In genomic region chr1:39808784-39809517, GRCh38 we compare ENCODE assay signal across 26 cellular contexts. TPM values are rescaled to one million over a fixed set of nuclear protein-coding genes. Genes with fewer than 3 reads are reported as not detected.
DNase-seq lines count a peak whose midpoint lies in the region; ATAC-seq, FAIRE-seq and TF ChIP-seq lines count a peak whose summit lies in the region.
"Had no signal": no experiment of that assay in that cellular context is flagged by ENCODE, and none has a peak within 500 bp of the region (broad histone marks: within the 10 kb centered on the region; RNA-seq: fewer than 3 reads in every experiment).

No MANE protein-coding gene starts in this region.

- H3K27me3 ChIP-seq in K562 (ENCODE audit: control insufficient read depth in 2 of 2, insufficient read depth in 2 of 2, low read length in 2 of 2) (peaks cover 0 to 2% of the 10 kb centered on the region in 2 experiments; a peak in 1 of 5 replicates), gastroesophageal sphincter (no peaks in the 10 kb centered on the region)
- H3K27me3 ChIP-seq: BLaER1 had no signal

- TF ChIP-seq EP300 in K562 (IDR thresholded peaks at IDR 0.05; ENCODE audit: low read length) (no peak), gastroesophageal sphincter (IDR thresholded peaks at IDR 0.05) (no peak)

- no peak overlapping the region for H3K27ac ChIP-seq in K562 (ENCODE audit: extremely low read depth, low read depth, low read length)
- H3K27ac ChIP-seq in gastroesophageal sphincter, result peak overlapping the region in 1 of 4 donors; percentile 53
- H3K27ac ChIP-seq: BLaER1, C4-2B, GM23248 had no signal

- H4K20me1 ChIP-seq in K562 (replicated peaks; ENCODE audit: control insufficient read depth, insufficient read depth, low read length), result no peaks in the 10 kb centered on the region
- H4K20me1 ChIP-seq: BLaER1 had no signal

- POLR2A ChIA-PET in K562 (lab: Yijun Ruan, JAX), result no interaction called here

- TF ChIP-seq POLR2A in K562 (conservative IDR thresholded peaks at IDR 0.05) (no peak), gastroesophageal sphincter (IDR thresholded peaks at IDR 0.05) (no peak)

- no peaks in the 10 kb centered on the region for H3K36me3 ChIP-seq in K562 (ENCODE audit: control insufficient read depth, insufficient read depth, low read length)
- H3K36me3 ChIP-seq in gastroesophageal sphincter, result no peaks in the 10 kb centered on the region
- H3K36me3 ChIP-seq: BLaER1 had no signal

- intact Hi-C loops in K562 (cut with micrococcal nuclease), result no loop called here

- no peak for ATAC-seq in K562
- no peak for ATAC-seq in gastroesophageal sphincter
- ATAC-seq: CD8-positive, alpha-beta T cell had no signal

- DNase-seq in EH (ENCODE audit: low read depth) (peak; percentile 27), K562 (ENCODE audit: extremely low read depth in 1 of 4, low spot score in 3 of 4) (no peak), kidney tubule cell (ENCODE audit: low spot score) (peak; percentile 73), urothelium cell line (ENCODE audit: low spot score) (no peak), GM19239 (ENCODE audit: insufficient read length, low spot score) (no peak), GM20000 (ENCODE audit: low spot score) (no peak), mesenteric fat pad (ENCODE audit: low spot score) (no peak)
- DNase-seq: Caco-2; CD4-positive, CD25-positive, alpha-beta regulatory T cell; CD8-positive, alpha-beta T cell; DMS 273 treated with DMSO at 0.1 percent for 48 hours; DMS79; GF-D8; GM23248; H7; HCEC 1CT had no signal

- WGBS in K562 (ENCODE audit: insufficient coverage, low coverage, missing lambda C conversion rate), result 17% methylated on average over 6 of the region's 8 CpGs
- WGBS in gastroesophageal sphincter (ENCODE audit: low coverage in 1 of 2), 2 donors, result 27 to 29% methylated on average over 5 of the region's 8 CpGs

- no peak overlapping the region for H3K4me2 ChIP-seq in K562 (ENCODE audit: insufficient read depth, low read length)
- H3K4me2 ChIP-seq: BLaER1 had no signal

- H3K9me3 ChIP-seq in K562 (replicated peaks; ENCODE audit: control insufficient read depth, insufficient read depth, low read depth, low read length) (no peaks in the 10 kb centered on the region), gastroesophageal sphincter (peaks cover 0 to 5% (median 0%) of the 10 kb centered on the region in 3 donors)
- H3K9me3 ChIP-seq: Caco-2 had no signal

- H3K4me3 ChIP-seq in K562 (no peak overlapping the region), gastroesophageal sphincter (no peak overlapping the region)
- H3K4me3 ChIP-seq: BLaER1, GM23248 had no signal

- no TSS peak for BruUV-seq in K562 (replicated peaks; lab: Mats Ljungman, UMichigan)

- TF ChIP-seq RAD21 in K562 (CRISPR knock-in tag; conservative IDR thresholded peaks at IDR 0.05 in 1 of 2, IDR thresholded peaks at IDR 0.05 in 1 of 2), result no peak

- no peaks in the 10 kb centered on the region for H3K79me2 ChIP-seq in K562 (ENCODE audit: control insufficient read depth, insufficient read depth, low read length)

- no peak overlapping the region for H2AFZ ChIP-seq in K562 (ENCODE audit: low read depth, low read length)
- H2AFZ ChIP-seq: GM23248 had no signal

- peak; percentile 37 for FAIRE-seq in K562 (lab: Jason Lieb, UNC)
- peak; percentile 74 for FAIRE-seq in urothelium cell line (lab: Jason Lieb, UNC)
- no peak for FAIRE-seq in GM19239 (lab: Jason Lieb, UNC)
- FAIRE-seq: D721Med, GM12891, GM18507, H1 had no signal

- H3K9me1 ChIP-seq in K562 (ENCODE audit: control insufficient read depth, insufficient read depth, low read length), result no peaks in the 10 kb centered on the region

- TF ChIP-seq CTCF in K562 (IDR thresholded peaks at IDR 0.05 in 2 of 3, conservative IDR thresholded peaks at IDR 0.05 in 1 of 3; ENCODE audit: insufficient read depth in 2 of 3, low read depth in 1 of 3, low read length in 3 of 3) (no peak), gastroesophageal sphincter (IDR thresholded peaks at IDR 0.05) (no peak), GM20000 (IDR thresholded peaks at IDR 0.05; ENCODE audit: extremely low read depth, missing control alignments) (no peak)

- in situ Hi-C loops in K562 (cut with MboI), result no loop called here

- CTCF ChIA-PET in K562 (lab: Yijun Ruan, JAX; ENCODE audit: low intra/inter-chr PET ratio), result no interaction called here

- no peak overlapping the region for H3K9ac ChIP-seq in K562 (ENCODE audit: insufficient read depth in 1 of 2, low read depth in 2 of 2, low read length in 2 of 2)
- H3K9ac ChIP-seq: BLaER1, GM23248 had no signal

- H3K4me1 ChIP-seq in K562 (replicated peaks in 1 of 2; ENCODE audit: control insufficient read depth in 2 of 2, insufficient read depth in 2 of 2, low read length in 2 of 2) (no peaks in the 10 kb centered on the region), gastroesophageal sphincter (peaks cover 0 to 18% (median 0%) of the 10 kb centered on the region in 3 donors)
- H3K4me1 ChIP-seq: Caco-2 had no signal

TF ChIP-seq in K562, 482 proteins besides CTCF, POLR2A, EP300 and RAD21 (continues in another document):
- TF ChIP-seq ZNF408 (CRISPR knock-in tag; IDR thresholded peaks at IDR 0.05; ENCODE audit: low read depth) (no peak), C11orf30 (IDR thresholded peaks at IDR 0.05; ENCODE audit: low read depth) (peak; percentile 34; the same call in 1 of the 2 replicates), CBX5 (IDR thresholded peaks at IDR 0.05; ENCODE audit: borderline replicate concordance, low read depth) (no peak), FOXM1 (IDR thresholded peaks at IDR 0.05; ENCODE audit: low read depth) (no peak), FOXM1 (CRISPR knock-in tag; IDR thresholded peaks at IDR 0.05; ENCODE audit: low read depth) (no peak), PBX2 (CRISPR knock-in tag; IDR thresholded peaks at IDR 0.05; ENCODE audit: low read depth) (no peak), PBX2 (tag; conservative IDR thresholded peaks at IDR 0.05; ENCODE audit: low read depth) (peak; percentile 28; the same call in 1 of the 2 replicates)

RNA-seq across cellular contexts. Expression of gene BMP8B, which starts 20.3 kb away (rescaled TPM):
- total RNA-seq in K562 (2011; cell fraction: chromatin; rRNA removed; ENCODE audit: low replicate concordance), result 0.16 and 0.32 TPM in 2 replicates
- total RNA-seq in K562 (2011; cell fraction: nucleolus; rRNA removed), result 0.53 and 0.67 TPM in 2 replicates
- 0.29 and 0.31 TPM in 2 replicates for total RNA-seq in K562 (2011; cell fraction: nucleoplasm; rRNA removed)
- total RNA-seq in K562 (2014; rRNA removed) (0.18 and 0.20 TPM in 2 replicates), K562 (2014; rRNA removed; fragmentation: Illumina TruSeq; extraction: Trizol) (0.10 and 0.11 TPM in 2 replicates), K562 (2015; rRNA removed; fragmentation: Illumina TruSeq; extraction: Trizol) (0.11 and 0.14 TPM in 2 replicates), K562 (2021) (0.33 and 0.36 TPM in 2 replicates), gastroesophageal sphincter (1 to 10 TPM; 2.0 to 4.5 (median 2.2) TPM), mesenteric fat pad (0.74 TPM)
- polyA plus RNA-seq in K562 (2011; rRNA removed) (0.14 and 0.15 TPM in 2 replicates), K562 (2014; fragmentation: Illumina TruSeq; extraction: Trizol) (0.14 and 0.18 TPM in 2 replicates), K562 (2014; fragmentation: Nextera tagmentation; extraction: Ambion mirVana) (under 1 TPM; 0.03 to 0.04 TPM), K562 (2014; rRNA removed) (0.09 and 0.22 TPM in 2 replicates)
- 0.09 and 0.13 TPM in 2 replicates for polyA plus RNA-seq in K562 (2011; cell fraction: cytosol; rRNA removed)
- polyA plus RNA-seq in K562 (2011; cell fraction: nucleus; rRNA removed), result 0.14 and 0.17 TPM in 2 replicates
- polyA plus RNA-seq in K562 (2012), result 0.34 and 0.62 TPM in 2 replicates
- 0.09 and 0.18 TPM in 2 replicates for polyA minus RNA-seq in K562 (2011; rRNA and poly(A)+ RNA removed)
- polyA minus RNA-seq in K562 (2011; cell fraction: cytosol; rRNA and poly(A)+ RNA removed), result not detected in 2 replicates
- polyA minus RNA-seq in K562 (2011; cell fraction: nucleus; rRNA and poly(A)+ RNA removed), result 0.13 and 0.22 TPM in 2 replicates
- total RNA-seq: GM23248 had no signal
- polyA plus RNA-seq: AG04450, GM23248 had no signal

RNA-seq across cellular contexts. Expression of gene OXCT2, which starts 37.8 kb away (rescaled TPM):
- 1.4 and 2.6 TPM in 2 replicates for total RNA-seq in K562 (2011; cell fraction: chromatin; rRNA removed; ENCODE audit: low replicate concordance)
- total RNA-seq in K562 (2011; cell fraction: nucleolus; rRNA removed), result 1.0 and 1.3 TPM in 2 replicates
- total RNA-seq in K562 (2011; cell fraction: nucleoplasm; rRNA removed), result 1.3 and 1.5 TPM in 2 replicates
- total RNA-seq in K562 (2014; rRNA removed) (0.54 and 0.57 TPM in 2 replicates), K562 (2014; rRNA removed; fragmentation: Illumina TruSeq; extraction: Trizol) (0.22 TPM in 1 of 2 replicates, not detected in the other), K562 (2015; rRNA removed; fragmentation: Illumina TruSeq; extraction: Trizol) (0.22 and 0.23 TPM in 2 replicates), K562 (2021) (0.31 and 0.64 TPM in 2 replicates), gastroesophageal sphincter (1 to 10 TPM in 3 of 4 donors, under 1 TPM in 1; 0.49 to 2.6 (median 1.6) TPM), mesenteric fat pad (0.87 TPM)
- polyA plus RNA-seq in K562 (2011; rRNA removed) (0.08 and 0.39 TPM in 2 replicates), K562 (2014; fragmentation: Illumina TruSeq; extraction: Trizol) (0.21 and 0.37 TPM in 2 replicates), K562 (2014; fragmentation: Nextera tagmentation; extraction: Ambion mirVana) (not detected), K562 (2014; rRNA removed) (0.05 and 0.37 TPM in 2 replicates)
- 0.21 and 0.28 TPM in 2 replicates for polyA plus RNA-seq in K562 (2011; cell fraction: cytosol; rRNA removed)
- 1.2 and 1.5 TPM in 2 replicates for polyA plus RNA-seq in K562 (2011; cell fraction: nucleus; rRNA removed)
- 0.44 and 0.78 TPM in 2 replicates for polyA plus RNA-seq in K562 (2012)
- 0.28 and 0.33 TPM in 2 replicates for polyA minus RNA-seq in K562 (2011; rRNA and poly(A)+ RNA removed)
- polyA minus RNA-seq in K562 (2011; cell fraction: cytosol; rRNA and poly(A)+ RNA removed), result not detected in 2 replicates
- polyA minus RNA-seq in K562 (2011; cell fraction: nucleus; rRNA and poly(A)+ RNA removed), result not detected in 2 replicates
- total RNA-seq: A172; CD4-positive, CD25-positive, alpha-beta regulatory T cell; G401; H7 had no signal
- polyA plus RNA-seq: CD4-positive, CD25-positive, alpha-beta regulatory T cell had no signal

Comparison
In these comparisons a context has a peak if more than half of its experiments do, and no peak if none do; other contexts are left out.
1. DNase-seq: peak in EH (single experiment) and kidney tubule cell (single experiment); none in K562 (0 of 4), urothelium cell line (single experiment), GM19239 (single experiment), GM20000 (single experiment) and mesenteric fat pad (single experiment).